13 cellular contexts compared by ENCODE assay signal in the genomic region with DNA sequence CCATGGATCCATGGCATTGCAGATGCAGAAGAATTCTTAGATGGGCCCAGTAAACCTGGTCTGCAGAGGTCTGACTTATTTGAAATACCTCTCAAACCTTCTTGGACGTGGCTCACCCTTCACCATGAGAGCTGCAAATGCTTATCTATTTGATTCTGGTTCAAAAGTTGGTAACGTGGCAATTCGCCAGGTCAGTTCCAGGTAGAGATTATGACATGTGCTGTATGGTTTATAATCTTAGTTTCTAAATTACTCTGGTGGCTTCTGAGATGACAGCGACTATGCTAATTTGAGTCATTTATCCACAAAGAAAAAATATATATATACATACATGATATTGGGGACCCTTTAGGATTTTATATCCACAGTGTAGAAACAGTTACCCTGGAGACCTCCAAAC.
DNase-seq lines count a peak whose midpoint lies in the region; ATAC-seq and TF ChIP-seq lines count a peak whose summit lies in the region.
"Had no signal": no experiment of that assay in that cellular context is flagged by ENCODE, and none has a peak within 500 bp of the region (broad histone marks: within the 10 kb centered on the region; RNA-seq: fewer than 3 reads in every experiment).

No MANE protein-coding gene starts in this region.

- H3K4me1 Mint-ChIP-seq in activated naive CD4-positive, alpha-beta T cell treated with anti-CD3 and anti-CD28 coated beads for 36 hours (ENCODE audit: low read depth): peaks cover 24% of the 10 kb centered on the region
- H3K4me1 Mint-ChIP-seq in T-helper 2 cell treated with Interferon-gamma antibody and Interleukin-4, amounts not matched to agents 5 μg/mL and 100 μg/mL, for 36 hours (ENCODE audit: low read depth): peaks cover 16% of the 10 kb centered on the region
- H3K4me1 Mint-ChIP-seq: B cell had no signal

- ATAC-seq in right lobe of liver: peak; percentile 26 to 61 (median 36)
- ATAC-seq in stimulated activated naive CD8-positive, alpha-beta T cell treated with anti-CD3 and anti-CD28 coated beads, Interleukin-15, Interleukin-2, amounts not matched to agents 100 U/mL and 50 U/mL, for 24 hours: peak; percentile 31
- no peak for ATAC-seq in GM18519 (IDR thresholded peaks at IDR 0.05; ENCODE audit: low FRiP score, unreplicated experiment)
- ATAC-seq: right cardiac atrium had no signal

- H3K4me3 Mint-ChIP-seq in activated naive CD4-positive, alpha-beta T cell treated with anti-CD3 and anti-CD28 coated beads for 36 hours: no peak overlapping the region
- H3K4me3 Mint-ChIP-seq in T-helper 2 cell treated with Interferon-gamma antibody and Interleukin-4, amounts not matched to agents 5 μg/mL and 100 μg/mL, for 36 hours: no peak overlapping the region
- H3K4me3 Mint-ChIP-seq: B cell had no signal

- H3K36me3 Mint-ChIP-seq in activated naive CD4-positive, alpha-beta T cell treated with anti-CD3 and anti-CD28 coated beads for 36 hours (ENCODE audit: low read depth): no peaks in the 10 kb centered on the region
- H3K36me3 Mint-ChIP-seq in T-helper 2 cell treated with Interferon-gamma antibody and Interleukin-4, amounts not matched to agents 5 μg/mL and 100 μg/mL, for 36 hours (ENCODE audit: low read depth): peaks cover 3% of the 10 kb centered on the region

- peak; percentile 84 for DNase-seq in activated naive CD4-positive, alpha-beta T cell treated with anti-CD3 and anti-CD28 coated beads for 36 hours
- no peak for DNase-seq in activated naive CD4-positive, alpha-beta T cell (lab: John Stamatoyannopoulos, UW)
- DNase-seq in T-helper 2 cell treated with Interferon-gamma antibody and Interleukin-4, amounts not matched to agents 5 μg/mL and 100 μg/mL, for 36 hours (ENCODE audit: low spot score): peak; percentile 46
- peak in 1 of 3 donors; percentile 69 for DNase-seq in right lobe of liver
- DNase-seq in stimulated activated naive CD8-positive, alpha-beta T cell treated with anti-CD3 and anti-CD28 coated beads, Interleukin-15, Interleukin-2, amounts not matched to agents 100 U/mL and 50 U/mL, for 24 hours: peak; percentile 62
- no peak for DNase-seq in amygdala (lab: John Stamatoyannopoulos, UW)
- DNase-seq in NCI-H2227 treated with DMSO at 0.1 percent for 48 hours (lab: John Stamatoyannopoulos, UW): no peak
- DNase-seq: GDM1, H7, NCI-H2171 treated with DMSO at 0.1 percent for 48 hours, right cardiac atrium had no signal

- H3K9me3 Mint-ChIP-seq in activated naive CD4-positive, alpha-beta T cell treated with anti-CD3 and anti-CD28 coated beads for 36 hours: peaks cover 2% of the 10 kb centered on the region
- H3K9me3 Mint-ChIP-seq in T-helper 2 cell treated with Interferon-gamma antibody and Interleukin-4, amounts not matched to agents 5 μg/mL and 100 μg/mL, for 36 hours: no peaks in the 10 kb centered on the region

- H3K27ac Mint-ChIP-seq in activated naive CD4-positive, alpha-beta T cell treated with anti-CD3 and anti-CD28 coated beads for 36 hours: no peak overlapping the region
- no peak overlapping the region for H3K27ac Mint-ChIP-seq in T-helper 2 cell treated with Interferon-gamma antibody and Interleukin-4, amounts not matched to agents 5 μg/mL and 100 μg/mL, for 36 hours
- H3K27ac Mint-ChIP-seq: B cell had no signal

- intact Hi-C loops in activated naive CD4-positive, alpha-beta T cell treated with anti-CD3 and anti-CD28 coated beads for 36 hours (cut with micrococcal nuclease): loop anchor here (1.0 to 2.0 kb wide), 6 partner anchors 17 to 857 kb away; partner anchors contain the start of gene ITGB1
- intact Hi-C loops in right lobe of liver (cut with DNase I): no loop called here

- H3K27me3 Mint-ChIP-seq in activated naive CD4-positive, alpha-beta T cell treated with anti-CD3 and anti-CD28 coated beads for 36 hours (ENCODE audit: low read depth): peaks cover 17% of the 10 kb centered on the region
- peaks cover 24% of the 10 kb centered on the region for H3K27me3 Mint-ChIP-seq in T-helper 2 cell treated with Interferon-gamma antibody and Interleukin-4, amounts not matched to agents 5 μg/mL and 100 μg/mL, for 36 hours (ENCODE audit: low read depth)

- no peaks in the 10 kb centered on the region for H3K9me3 ChIP-seq in right lobe of liver

- peaks cover 0 to 31% (median 14%) of the 10 kb centered on the region in 4 donors for H3K4me1 ChIP-seq in right lobe of liver

- peak overlapping the region in 1 of 3 donors; percentile 80 for H3K27ac ChIP-seq in right lobe of liver

- no peak for TF ChIP-seq POLR2A in right lobe of liver (IDR thresholded peaks at IDR 0.05)

- no peak for TF ChIP-seq CTCF in right lobe of liver (IDR thresholded peaks at IDR 0.05)

- H3K27me3 ChIP-seq in right lobe of liver: no peaks in the 10 kb centered on the region

- peaks cover 0 to 3% (median 0%) of the 10 kb centered on the region in 4 donors for H3K36me3 ChIP-seq in right lobe of liver

- no peak overlapping the region for H3K4me3 ChIP-seq in right lobe of liver

- 27% methylated on average over 4 of the region's 4 CpGs for whole genome bisulfite sequencing in right lobe of liver (ENCODE audit: insufficient coverage, low coverage, low lambda C conversion rate, missing lambda C conversion rate)

- CTCF ChIA-PET in activated naive CD4-positive, alpha-beta T cell treated with anti-CD3 and anti-CD28 coated beads for 36 hours (lab: Charles Lee): no interaction called here

Comparison
In these comparisons a context has a peak if more than half of its experiments do, and no peak if none do; other contexts are left out.
1. DNase-seq: peak in activated naive CD4-positive, alpha-beta T cell treated with anti-CD3 and anti-CD28 coated beads for 36 hours (single experiment), T-helper 2 cell treated with Interferon-gamma antibody and Interleukin-4, amounts not matched to agents 5 μg/mL and 100 μg/mL, for 36 hours (single experiment) and stimulated activated naive CD8-positive, alpha-beta T cell treated with anti-CD3 and anti-CD28 coated beads, Interleukin-15, Interleukin-2, amounts not matched to agents 100 U/mL and 50 U/mL, for 24 hours (single experiment); none in activated naive CD4-positive, alpha-beta T cell (0 of 4), amygdala (0 of 56) and NCI-H2227 treated with DMSO at 0.1 percent for 48 hours (single experiment).